Comparison of ENCODE assay signal across 24 cellular contexts in genomic region chr19:16190198-16190597, GRCh38. TPM values are rescaled to one million over a fixed set of nuclear protein-coding genes. Genes with fewer than 3 reads are reported as not detected.
"Had no signal": no experiment of that assay in that cellular context is flagged by ENCODE, and none has a peak within 500 bp of the region (broad histone marks: within the 10 kb centered on the region; RNA-seq: fewer than 3 reads in every experiment).

No MANE protein-coding gene starts in this region.

- ATAC-seq: activated CD4-positive, CD25-positive, alpha-beta regulatory T cell treated with anti-CD3 and anti-CD28 coated beads, Interleukin-2, amount 50 U/mL, for 24 hours; activated CD8-positive, alpha-beta T cell treated with anti-CD3 and anti-CD28 coated beads, Interleukin-2, amount 10 ng/mL, durations not matched to agents 7 days and 5 days; body of pancreas; left lung had no signal

- H3K36me3 ChIP-seq: uterus had no signal

- H3K4me1 ChIP-seq: parathyroid adenoma had no signal

- H3K27ac ChIP-seq: body of pancreas, cardiac muscle cell, left lung, parathyroid adenoma, sigmoid colon, testis, uterus, VCaP had no signal

- H3K9ac ChIP-seq: parathyroid adenoma had no signal

- H3K9me3 ChIP-seq: body of pancreas, left lung, sigmoid colon, testis, uterus had no signal

- H3K27me3 ChIP-seq: body of pancreas, cardiac muscle cell, left lung, sigmoid colon, testis, uterus had no signal

- H3K4me3 ChIP-seq: body of pancreas, cardiac muscle cell, left lung, sigmoid colon, testis, uterus had no signal

- DNase-seq: activated CD4-positive, alpha-beta T cell treated with anti-CD3 and anti-CD28 coated beads, Interleukin-2, amount 50 U/mL, for 1 hour; activated CD8-positive, alpha-beta T cell treated with anti-CD3 and anti-CD28 coated beads, Interleukin-2, amount 10 ng/mL, durations not matched to agents 7 days and 5 days; activated naive CD4-positive, alpha-beta T cell; anterior cingulate cortex; body of pancreas; cortex of kidney; left lung; nucleus accumbens; sigmoid colon; stimulated activated CD4-positive, alpha-beta T cell treated with anti-CD3 and anti-CD28 coated beads, Interleukin-2, amount 100 ng/mL, for 48 hours; stimulated activated CD8-positive, alpha-beta memory T cell treated with anti-CD3 and anti-CD28 coated beads, Interleukin-4, amount 100 ng/mL, for 48 hours; stimulated activated naive CD4-positive, alpha-beta T cell; testis; trophoblast cell; uterus had no signal

RNA-seq across cellular contexts. Expression of gene CIB3, which starts 16.9 kb away (rescaled TPM):
- total RNA-seq: activated CD8-positive, alpha-beta T cell treated with anti-CD3 and anti-CD28 coated beads, Interleukin-2, amount 10 ng/mL, durations not matched to agents 7 days and 5 days; activated T-helper 2 cell treated with anti-CD3 and anti-CD28 coated beads, Interferon-gamma antibody, Interleukin-2, Interleukin-4, amounts not matched to agents 10 μg/mL and 5 μg/mL and 100 μg/mL, durations not matched to agents 14 hours and 24 hours and 36 hours; body of pancreas; cardiac muscle cell; cerebellum; epithelial cell of proximal tubule; fibroblast of villous mesenchyme; kidney epithelial cell; left lung; sigmoid colon; testis; uterus had no signal

RNA-seq across cellular contexts. Expression of gene HSH2D, which starts 46.7 kb away (rescaled TPM):
- total RNA-seq: cardiac muscle cell, cerebellum, fibroblast of villous mesenchyme had no signal
